Comparison of ENCODE assay signal across 7 cellular contexts in genomic region chr5:60540855-60541805, GRCh38.
DNase-seq lines count a peak whose midpoint lies in the region; ATAC-seq, FAIRE-seq and TF ChIP-seq lines count a peak whose summit lies in the region.

No MANE protein-coding gene starts in this region.

- H3K27ac Mint-ChIP-seq in activated naive CD4-positive, alpha-beta T cell treated with anti-CD3 and anti-CD28 coated beads, Interleukin-2, amount 50 U/mL, for 72 hours = no peak overlapping the region

- H3K4me3 ChIP-seq in GM12878 (peak overlapping the region; percentile 18; the same call in 1 of the 2 replicates), psoas muscle (no peak overlapping the region)

- peak; percentile 86 for FAIRE-seq in GM12878 (lab: Jason Lieb, UNC)

- H3K27me3 ChIP-seq in GM12878 (replicated peaks in 1 of 2; ENCODE audit: control insufficient read depth in 2 of 2, insufficient read depth in 2 of 2, low read length in 1 of 2) (no peaks in the 10 kb centered on the region), psoas muscle (ENCODE audit: insufficient read depth in 3 of 3, low read length in 2 of 3) (no peaks in the 10 kb centered on the region)

- H3K36me3 ChIP-seq in GM12878 (ENCODE audit: control insufficient read depth in 2 of 2, insufficient read depth in 2 of 2, low read length in 1 of 2) = no peaks in the 10 kb centered on the region
- no peaks in the 10 kb centered on the region for H3K36me3 ChIP-seq in psoas muscle (ENCODE audit: insufficient read depth in 1 of 2, low read depth in 1 of 2)

- TF ChIP-seq POLR2A in GM12878 (IDR thresholded peaks at IDR 0.05; ENCODE audit: low read depth, low read length) = no peak

- H2AFZ ChIP-seq in GM12878 (ENCODE audit: control insufficient read depth, low read depth, low read length) = peak overlapping the region; percentile 18

- H3K9ac ChIP-seq in GM12878 (ENCODE audit: control insufficient read depth, insufficient read depth, low read length) = peak overlapping the region; percentile 14; the same call in 1 of the 2 replicates

- POLR2A ChIA-PET in GM12878 (lab: Charles Lee) = interaction anchor here (0.6 to 2.6 kb wide), 3 partner anchors 19 to 95 kb away, joined by 3 to 12 read pairs (median 3); no protein-coding TSS in a partner anchor

- SMC1A ChIA-PET in GM12878 (lab: Charles Lee; ENCODE audit: uncharacterized antibody, unreplicated experiment) = interaction anchor here (0.6 to 4.0 kb wide), 12 partner anchors 13 to 785 kb away, joined by 3 to 30 read pairs (median 4); no protein-coding TSS in a partner anchor

- intact Hi-C loops in GM12878 (cut with micrococcal nuclease; ENCODE audit: unreplicated experiment) (loop anchor here (5.0 kb wide), 1 partner anchor 46 kb away; no protein-coding TSS in a partner anchor), psoas muscle (cut with DNase I) (no loop called here)

- in situ Hi-C loops in GM12878 (cut with MboI) = no loop called here

- CTCF ChIA-PET in GM12878 (lab: Yijun Ruan, JAX) = interaction anchor here (0.6 to 3.0 kb wide), 4 partner anchors 19 to 128 kb away, joined by 3 to 8 read pairs (median 4); no protein-coding TSS in a partner anchor

- RAD21 ChIA-PET in GM12878 (lab: Charles Lee; ENCODE audit: unreplicated experiment) = interaction anchor here (0.6 to 5.2 kb wide), 10 partner anchors 10 to 160 kb away, joined by 3 to 26 read pairs (median 4); no protein-coding TSS in a partner anchor

- H3K36me3 Mint-ChIP-seq in activated naive CD4-positive, alpha-beta T cell treated with anti-CD3 and anti-CD28 coated beads, Interleukin-2, amount 50 U/mL, for 72 hours = no peaks in the 10 kb centered on the region

- ATAC-seq in GM19328 (IDR thresholded peaks at IDR 0.05; ENCODE audit: unreplicated experiment) = peak; percentile 86
- ATAC-seq in HG03045 (IDR thresholded peaks at IDR 0.05; ENCODE audit: unreplicated experiment) = peak; percentile 92
- ATAC-seq in GM12878 = peak; percentile 96
- ATAC-seq in psoas muscle = no peak
- no peak for ATAC-seq in activated naive CD4-positive, alpha-beta T cell treated with anti-CD3 and anti-CD28 coated beads, Interleukin-2, amount 50 U/mL, for 72 hours

- TF ChIP-seq EP300 in GM12878 (IDR thresholded peaks at IDR 0.05; ENCODE audit: borderline replicate concordance in 1 of 2, control insufficient read depth in 1 of 2, low read depth in 2 of 2, low read length in 2 of 2) = peak; percentile 82 to 97

- DNase-seq in GM12878 (ENCODE audit: low read depth, low spot score) (peak; percentile 90), stromal cell of bone marrow (ENCODE audit: low read depth) (peak; percentile 87), psoas muscle (no peak)
- no peak for DNase-seq in activated CD4-positive, alpha-beta T cell treated with anti-CD3 and anti-CD28 coated beads, Interleukin-2, amount 50 U/mL, for 48 hours
- DNase-seq in activated naive CD4-positive, alpha-beta T cell treated with anti-CD3 and anti-CD28 coated beads, Interleukin-2, amount 50 U/mL, for 72 hours (ENCODE audit: low spot score in 2 of 2) = no peak

- no peaks in the 10 kb centered on the region for H4K20me1 ChIP-seq in GM12878 (ENCODE audit: control insufficient read depth, insufficient read depth)

- H3K9me3 Mint-ChIP-seq in activated naive CD4-positive, alpha-beta T cell treated with anti-CD3 and anti-CD28 coated beads, Interleukin-2, amount 50 U/mL, for 72 hours = peaks cover 0 to 7% of the 10 kb centered on the region in 2 donors

- WGBS in GM12878 (ENCODE audit: insufficient coverage, insufficient replicate concordance, low lambda C conversion rate, missing lambda C conversion rate) = 13% methylated on average over 5 of the region's 5 CpGs
- 49 to 55% (median 51%) methylated on average over 5 of the region's 5 CpGs for WGBS in psoas muscle, 3 donors

- TF ChIP-seq RAD21 in GM12878 (IDR thresholded peaks at IDR 0.05; ENCODE audit: insufficient read depth, low read depth, low read length) = peak; percentile 34

- H3K27ac ChIP-seq in GM12878 (ENCODE audit: control insufficient read depth, insufficient read depth) (peak overlapping the region; percentile 59), psoas muscle (no peak overlapping the region)

- H3K9me3 ChIP-seq in GM12878 (replicated peaks; ENCODE audit: control insufficient read depth, insufficient read depth, low read length) (no peaks in the 10 kb centered on the region), psoas muscle (no peaks in the 10 kb centered on the region)

- peak overlapping the region; percentile 60 for H3K4me2 ChIP-seq in GM12878 (ENCODE audit: control insufficient read depth, insufficient read depth)

- peak in 1 of 3 experiments; percentile 33; a peak in 2 of 6 replicates for TF ChIP-seq CTCF in GM12878 (IDR thresholded peaks at IDR 0.05 in 2 of 3, conservative IDR thresholded peaks at IDR 0.05 in 1 of 3; ENCODE audit: control insufficient read depth in 2 of 3, extremely low read depth in 1 of 3, insufficient read depth in 1 of 3, low read depth in 3 of 3, low read length in 3 of 3)
- TF ChIP-seq CTCF in psoas muscle (IDR thresholded peaks at IDR 0.05) = no peak

- no TSS peak for BruUV-seq in GM12878 (replicated peaks; lab: Mats Ljungman, UMichigan)

- H3K79me2 ChIP-seq in GM12878 (ENCODE audit: control insufficient read depth, insufficient read depth, low read length) = no peaks in the 10 kb centered on the region

- H3K4me1 ChIP-seq in GM12878 (ENCODE audit: control insufficient read depth, insufficient read depth, low read length) (peaks cover 22% of the 10 kb centered on the region), psoas muscle (no peaks in the 10 kb centered on the region)

TF ChIP-seq in GM12878, 131 proteins besides CTCF, POLR2A, EP300 and RAD21 (continues in another document):
- TF ChIP-seq, protein P1, sequence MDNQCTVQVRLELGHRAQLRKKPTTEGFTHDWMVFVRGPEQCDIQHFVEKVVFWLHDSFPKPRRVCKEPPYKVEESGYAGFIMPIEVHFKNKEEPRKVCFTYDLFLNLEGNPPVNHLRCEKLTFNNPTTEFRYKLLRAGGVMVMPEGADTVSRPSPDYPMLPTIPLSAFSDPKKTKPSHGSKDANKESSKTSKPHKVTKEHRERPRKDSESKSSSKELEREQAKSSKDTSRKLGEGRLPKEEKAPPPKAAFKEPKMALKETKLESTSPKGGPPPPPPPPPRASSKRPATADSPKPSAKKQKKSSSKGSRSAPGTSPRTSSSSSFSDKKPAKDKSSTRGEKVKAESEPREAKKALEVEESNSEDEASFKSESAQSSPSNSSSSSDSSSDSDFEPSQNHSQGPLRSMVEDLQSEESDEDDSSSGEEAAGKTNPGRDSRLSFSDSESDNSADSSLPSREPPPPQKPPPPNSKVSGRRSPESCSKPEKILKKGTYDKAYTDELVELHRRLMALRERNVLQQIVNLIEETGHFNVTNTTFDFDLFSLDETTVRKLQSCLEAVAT (IDR thresholded peaks at IDR 0.05) = peak; percentile 38; the same call in 1 of the 2 replicates
- TF ChIP-seq SUZ12 (IDR thresholded peaks at IDR 0.05; ENCODE audit: unreplicated experiment) = no peak
- no peak for TF ChIP-seq ESRRA (IDR thresholded peaks at IDR 0.05; ENCODE audit: low read length)
- peak; percentile 32; the same call in 1 of the 2 replicates for TF ChIP-seq YY1 (IDR thresholded peaks at IDR 0.05; ENCODE audit: low read depth, low read length)
- no peak for TF ChIP-seq CHD4 (IDR thresholded peaks at IDR 0.05)
- peak; percentile 88; the same call in 1 of the 2 replicates for TF ChIP-seq CREM (IDR thresholded peaks at IDR 0.05; ENCODE audit: low read depth)
- TF ChIP-seq CUX1 (IDR thresholded peaks at IDR 0.05; ENCODE audit: insufficient replicate concordance, low read depth, low read length) = peak; percentile 51
- peak; percentile 89 for TF ChIP-seq IKZF1 (conservative IDR thresholded peaks at IDR 0.05)
- TF ChIP-seq DPF2 (IDR thresholded peaks at IDR 0.05) = peak; percentile 75
- TF ChIP-seq TCF12 (IDR thresholded peaks at IDR 0.05; ENCODE audit: low read depth, low read length) = peak; percentile 77; the same call in 1 of the 2 replicates
- TF ChIP-seq NR2C2 (IDR thresholded peaks at IDR 0.05; ENCODE audit: borderline replicate concordance, control insufficient read depth, insufficient read length, low read depth) = no peak
- no peak for TF ChIP-seq CBX3 (IDR thresholded peaks at IDR 0.05; ENCODE audit: borderline replicate concordance, low read depth)
- TF ChIP-seq ZNF217 (IDR thresholded peaks at IDR 0.05) = peak; percentile 96

Comparison
In these comparisons a context has a peak if more than half of its experiments do, and no peak if none do; other contexts are left out.
1. ATAC-seq: peak in GM19328 (single experiment), HG03045 (single experiment) and GM12878 (single experiment); none in psoas muscle (0 of 4) and activated naive CD4-positive, alpha-beta T cell treated with anti-CD3 and anti-CD28 coated beads, Interleukin-2, amount 50 U/mL, for 72 hours (0 of 2).
2. DNase-seq: peak in GM12878 (single experiment) and stromal cell of bone marrow (single experiment); none in psoas muscle (0 of 2), activated CD4-positive, alpha-beta T cell treated with anti-CD3 and anti-CD28 coated beads, Interleukin-2, amount 50 U/mL, for 48 hours (0 of 2) and activated naive CD4-positive, alpha-beta T cell treated with anti-CD3 and anti-CD28 coated beads, Interleukin-2, amount 50 U/mL, for 72 hours (0 of 2).